19 cellular contexts compared by ENCODE assay signal in genomic region chr2:71703981-71704545, GRCh38.
DNase-seq lines count a peak whose midpoint lies in the region; ATAC-seq, FAIRE-seq and TF ChIP-seq lines count a peak whose summit lies in the region.
"Had no signal": no experiment of that assay in that cellular context is flagged by ENCODE, and none has a peak within 500 bp of the region (broad histone marks: within the 10 kb centered on the region; RNA-seq: fewer than 3 reads in every experiment).

No MANE protein-coding gene starts in this region.

- H2BK5ac ChIP-seq in mesenchymal stem cell (ENCODE audit: low read depth, low read length, poor library complexity, severe bottlenecking), result no peak overlapping the region

- H3K4ac ChIP-seq in mesenchymal stem cell (ENCODE audit: low read depth in 1 of 2, low read length in 2 of 2), result no peak overlapping the region

- peak overlapping the region; percentile 4 for H2BK15ac ChIP-seq in mesenchymal stem cell (ENCODE audit: low read depth, poor library complexity, severe bottlenecking)

- H3K4me2 ChIP-seq in mesenchymal stem cell (ENCODE audit: low read length, poor library complexity, severe bottlenecking), result no peak overlapping the region

- H3K4me1 ChIP-seq in right atrium auricular region (peaks cover 0 to 81% of the 10 kb centered on the region in 2 donors), mesenchymal stem cell (ENCODE audit: control insufficient read depth, insufficient read depth, low read depth, low read length) (peaks cover 12% of the 10 kb centered on the region)
- H3K4me1 ChIP-seq: Caco-2 had no signal

- peak overlapping the region; percentile 76 to 94 for H3K27ac ChIP-seq in right atrium auricular region
- no peak overlapping the region for H3K27ac ChIP-seq in mesenchymal stem cell (ENCODE audit: low read length, poor library complexity, severe bottlenecking)
- H3K27ac ChIP-seq: HL-60 had no signal

- TF ChIP-seq CTCF in right atrium auricular region (IDR thresholded peaks at IDR 0.05) (no peak), bronchial epithelial cell (IDR thresholded peaks at IDR 0.05; ENCODE audit: insufficient read depth, low read length, severe bottlenecking) (no peak)

- H3K9me3 ChIP-seq in right atrium auricular region, result no peaks in the 10 kb centered on the region
- H3K9me3 ChIP-seq in mesenchymal stem cell (ENCODE audit: control insufficient read depth, low read length), result no peaks in the 10 kb centered on the region
- H3K9me3 ChIP-seq: Caco-2 had no signal

- H2AK5ac ChIP-seq in mesenchymal stem cell (ENCODE audit: low read length, severe bottlenecking), result no peak overlapping the region

- ATAC-seq in HG03280 (IDR thresholded peaks at IDR 0.05; ENCODE audit: unreplicated experiment) (no peak), HG02678 (IDR thresholded peaks at IDR 0.05; ENCODE audit: unreplicated experiment) (no peak)

- WGBS in mesenchymal stem cell, result 82% methylated on average over 4 of the region's 9 CpGs

- no peaks in the 10 kb centered on the region for H3K36me3 ChIP-seq in right atrium auricular region
- H3K36me3 ChIP-seq in bronchial epithelial cell (ENCODE audit: control insufficient read depth, insufficient read depth, low read length), result no peaks in the 10 kb centered on the region
- H3K36me3 ChIP-seq in mesenchymal stem cell (ENCODE audit: control insufficient read depth in 1 of 2, insufficient read depth in 2 of 2, low read depth in 1 of 2, low read length in 2 of 2), result no peaks in the 10 kb centered on the region

- no peak overlapping the region for H3K18ac ChIP-seq in mesenchymal stem cell (ENCODE audit: low read depth in 1 of 2, low read length in 2 of 2)

- intact Hi-C loops in cardiac septum (cut with DNase I), result loop anchor here (5.0 to 10.0 kb wide), 2 partner anchors 93 to 441 kb away; partner anchors contain the start of gene CYP26B1

- peak; percentile 13 for FAIRE-seq in bronchial epithelial cell (lab: Jason Lieb, UNC)
- FAIRE-seq: GM19239 had no signal

- no peak overlapping the region for H2BK12ac ChIP-seq in mesenchymal stem cell (ENCODE audit: low read length in 2 of 2)

- H3K23ac ChIP-seq in mesenchymal stem cell (ENCODE audit: low read length in 2 of 2), result no peak overlapping the region

- DNase-seq in right atrium auricular region (ENCODE audit: low spot score) (no peak), cardiac septum (ENCODE audit: low spot score) (no peak), bronchial epithelial cell (ENCODE audit: low read depth) (no peak), mesenchymal stem cell (no peak), NCI-H69 (lab: John Stamatoyannopoulos, UW) (no peak)
- DNase-seq: AML-193; Caco-2; DMS53; H7; NCI-H1105 treated with DMSO at 0.1 percent for 48 hours; NCI-H1694 treated with DMSO at 0.1 percent for 48 hours; NCI-H2107; NCI-H2227 treated with DMSO at 0.1 percent for 48 hours; NCI-H526; NK-92 treated with Interleukin-12 subunit alpha and Interleukin-12 subunit beta, amount 100 ng/mL, for 24 hours had no signal

- H3K27me3 ChIP-seq in right atrium auricular region (no peaks in the 10 kb centered on the region), bronchial epithelial cell (ENCODE audit: control insufficient read depth, insufficient read depth, low read length) (peaks cover 11% of the 10 kb centered on the region), mesenchymal stem cell (ENCODE audit: control insufficient read depth in 1 of 2, insufficient read depth in 1 of 2, low read length in 2 of 2) (peaks cover 15 to 66% of the 10 kb centered on the region in 2 experiments)

- H2BK120ac ChIP-seq in mesenchymal stem cell (ENCODE audit: low read depth, low read length), result no peak overlapping the region

- H3K79me1 ChIP-seq in mesenchymal stem cell (replicated peaks; ENCODE audit: low read length, poor library complexity, severe bottlenecking), result no peaks in the 10 kb centered on the region

- H4K8ac ChIP-seq in mesenchymal stem cell (ENCODE audit: low read length), result peak overlapping the region; percentile 13

- peak overlapping the region; percentile 11 for H4K91ac ChIP-seq in mesenchymal stem cell (ENCODE audit: low read length)

- H3K14ac ChIP-seq in mesenchymal stem cell (ENCODE audit: low read length in 2 of 2), result no peak overlapping the region

- H2AFZ ChIP-seq in mesenchymal stem cell (ENCODE audit: low read depth, low read length), result no peak overlapping the region

- H3K9ac ChIP-seq in mesenchymal stem cell (ENCODE audit: low read length), result no peak overlapping the region

- no peak overlapping the region for H3K4me3 ChIP-seq in right atrium auricular region
- no peak overlapping the region for H3K4me3 ChIP-seq in bronchial epithelial cell (ENCODE audit: low read depth, low read length)
- H3K4me3 ChIP-seq in mesenchymal stem cell (ENCODE audit: insufficient read depth in 1 of 2, low read depth in 1 of 2, low read length in 2 of 2), result no peak overlapping the region
